Comparison of ENCODE assay signal across 8 cellular contexts in genomic region chr11:96393753-96394348, GRCh38.
DNase-seq lines count a peak whose midpoint lies in the region; ATAC-seq and TF ChIP-seq lines count a peak whose summit lies in the region.

No MANE protein-coding gene starts in this region.

- ATAC-seq in GM21619 (IDR thresholded peaks at IDR 0.05; ENCODE audit: unreplicated experiment): no peak
- ATAC-seq in HG03457 (IDR thresholded peaks at IDR 0.05; ENCODE audit: unreplicated experiment): no peak

- no peak for DNase-seq in AG09319 (ENCODE audit: extremely low read depth, low read depth)
- DNase-seq in NCI-H2227 (lab: John Stamatoyannopoulos, UW; ENCODE audit: unreplicated experiment): peak; percentile 38
- peak; percentile 61 for DNase-seq in cerebellar cortex (ENCODE audit: low spot score)
- DNase-seq in midbrain (lab: John Stamatoyannopoulos, UW): peak; percentile 54
- DNase-seq in NCI-H510A (lab: John Stamatoyannopoulos, UW): no peak

- no peak overlapping the region for H3K4me3 ChIP-seq in GM12875 (ENCODE audit: low read depth, low read length)

- TF ChIP-seq CTCF in AG09319 (IDR thresholded peaks at IDR 0.05; ENCODE audit: low read depth, low read length) (peak; percentile 63), GM12875 (IDR thresholded peaks at IDR 0.05; ENCODE audit: borderline replicate concordance, insufficient read depth, low read depth, low read length) (peak; percentile 53; the same call in 1 of the 2 replicates)

Comparison
In these comparisons a context has a peak if more than half of its experiments do, and no peak if none do; other contexts are left out.
1. DNase-seq: peak in NCI-H2227 (single experiment), cerebellar cortex (single experiment) and midbrain (single experiment); none in AG09319 (single experiment) and NCI-H510A (single experiment).